19 cellular contexts compared by ENCODE assay signal in the genomic region with DNA sequence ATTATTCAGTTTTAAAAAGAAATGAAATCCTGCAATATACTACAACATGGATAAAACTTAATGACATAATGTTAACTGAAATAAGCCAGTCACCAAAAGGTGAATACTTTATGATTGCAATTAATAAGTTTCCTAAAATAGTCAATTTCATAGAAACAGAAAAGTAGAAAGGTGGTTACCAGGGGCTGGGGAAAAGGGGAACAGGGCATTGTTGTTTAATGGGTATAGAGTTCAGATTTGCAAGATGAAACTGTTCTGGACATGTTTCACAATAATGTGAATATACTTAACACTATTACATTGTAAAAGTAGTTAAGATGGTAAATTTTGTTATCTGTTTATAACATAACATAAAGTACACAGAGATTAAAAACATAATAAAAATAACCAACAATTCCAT.
DNase-seq lines count a peak whose midpoint lies in the region; ATAC-seq, FAIRE-seq and TF ChIP-seq lines count a peak whose summit lies in the region.
"Had no signal": no experiment of that assay in that cellular context is flagged by ENCODE, and none has a peak within 500 bp of the region (broad histone marks: within the 10 kb centered on the region; RNA-seq: fewer than 3 reads in every experiment).

No MANE protein-coding gene starts in this region.

- H3K36me3 Mint-ChIP-seq in activated naive CD8-positive, alpha-beta T cell treated with anti-CD3 and anti-CD28 coated beads for 36 hours: no peaks in the 10 kb centered on the region

- ATAC-seq in GM19351 (IDR thresholded peaks at IDR 0.05; ENCODE audit: unreplicated experiment) (peak; percentile 83), HG02763 (IDR thresholded peaks at IDR 0.05; ENCODE audit: unreplicated experiment) (peak; percentile 64), HG03520 (IDR thresholded peaks at IDR 0.05; ENCODE audit: unreplicated experiment) (peak; percentile 75)
- ATAC-seq: left colon, Right ventricle myocardium inferior had no signal

- no peak for TF ChIP-seq CTCF in coronary artery (IDR thresholded peaks at IDR 0.05)

- no peaks in the 10 kb centered on the region for H3K4me1 Mint-ChIP-seq in activated naive CD8-positive, alpha-beta T cell treated with anti-CD3 and anti-CD28 coated beads for 36 hours
- H3K4me1 Mint-ChIP-seq: activated CD4-positive, alpha-beta T cell treated with anti-CD3 and anti-CD28 coated beads, Interleukin-2, amount 10 ng/mL, durations not matched to agents 24 days and 14 days had no signal

- H3K4me3 Mint-ChIP-seq in activated naive CD8-positive, alpha-beta T cell treated with anti-CD3 and anti-CD28 coated beads for 36 hours: no peak overlapping the region
- H3K4me3 Mint-ChIP-seq: activated CD4-positive, alpha-beta T cell treated with anti-CD3 and anti-CD28 coated beads, Interleukin-2, amount 10 ng/mL, durations not matched to agents 24 days and 14 days; CD4-positive, alpha-beta T cell; dendritic cell treated with granulocyte-macrophage colony-stimulating factor and Interleukin-4, amounts not matched to agents 40 ng/mL and 50 ng/mL, for 4 days had no signal

- no peaks in the 10 kb centered on the region for H3K9me3 Mint-ChIP-seq in activated naive CD8-positive, alpha-beta T cell treated with anti-CD3 and anti-CD28 coated beads for 36 hours
- H3K9me3 Mint-ChIP-seq: activated CD4-positive, alpha-beta T cell treated with anti-CD3 and anti-CD28 coated beads, Interleukin-2, amount 10 ng/mL, durations not matched to agents 24 days and 14 days; activated T-helper 2 cell treated with anti-CD3 and anti-CD28 coated beads, Interferon-gamma antibody, Interleukin-2, Interleukin-4, amounts not matched to agents 10 μg/mL and 5 μg/mL and 100 μg/mL, durations not matched to agents 14 hours and 24 hours and 36 hours; CD4-positive, alpha-beta T cell had no signal

- DNase-seq in GM12891 (ENCODE audit: insufficient read length, low spot score) (no peak), DMS53 treated with DMSO at 0.1 percent for 48 hours (lab: John Stamatoyannopoulos, UW; ENCODE audit: unreplicated experiment) (no peak), coronary artery (ENCODE audit: low spot score) (no peak), middle frontal gyrus (ENCODE audit: extremely low spot score, low spot score) (no peak)
- DNase-seq in activated naive CD8-positive, alpha-beta T cell treated with anti-CD3 and anti-CD28 coated beads for 36 hours: no peak
- DNase-seq: activated CD4-positive, alpha-beta T cell treated with anti-CD3 and anti-CD28 coated beads, Interleukin-2, amount 10 ng/mL, durations not matched to agents 24 days and 14 days; CD4-positive, alpha-beta T cell; left colon; NCI-H187; NCI-H748 treated with DMSO at 0.1 percent for 48 hours; stimulated activated CD4-positive, alpha-beta T cell treated with anti-CD3 and anti-CD28 coated beads, Interleukin-12 subunit alpha, Interleukin-12 subunit beta, amount 100 ng/mL, for 4 hours had no signal

- no peak for TF ChIP-seq POLR2A in GM12891 (IDR thresholded peaks at IDR 0.05; ENCODE audit: low read depth, low read length)

- no peak for FAIRE-seq in GM12891 (lab: Jason Lieb, UNC)
- FAIRE-seq: H1 had no signal

- no peaks in the 10 kb centered on the region for H3K27me3 Mint-ChIP-seq in activated naive CD8-positive, alpha-beta T cell treated with anti-CD3 and anti-CD28 coated beads for 36 hours
- H3K27me3 Mint-ChIP-seq: activated CD4-positive, alpha-beta T cell treated with anti-CD3 and anti-CD28 coated beads, Interleukin-2, amount 10 ng/mL, durations not matched to agents 24 days and 14 days; CD4-positive, alpha-beta T cell had no signal

- no peak overlapping the region for H3K27ac ChIP-seq in coronary artery
- H3K27ac ChIP-seq: ascending aorta had no signal

- H3K27ac Mint-ChIP-seq in activated naive CD8-positive, alpha-beta T cell treated with anti-CD3 and anti-CD28 coated beads for 36 hours: no peak overlapping the region
- H3K27ac Mint-ChIP-seq: activated CD4-positive, alpha-beta T cell treated with anti-CD3 and anti-CD28 coated beads, Interleukin-2, amount 10 ng/mL, durations not matched to agents 24 days and 14 days; activated T-helper 2 cell treated with anti-CD3 and anti-CD28 coated beads, Interferon-gamma antibody, Interleukin-2, Interleukin-4, amounts not matched to agents 10 μg/mL and 5 μg/mL and 100 μg/mL, durations not matched to agents 14 hours and 24 hours and 36 hours; CD4-positive, alpha-beta T cell; dendritic cell treated with granulocyte-macrophage colony-stimulating factor and Interleukin-4, amounts not matched to agents 40 ng/mL and 50 ng/mL, for 4 days had no signal

- H3K4me3 ChIP-seq in coronary artery: no peak overlapping the region
- H3K4me3 ChIP-seq: ascending aorta had no signal

TF ChIP-seq in GM12891, 5 proteins besides CTCF, POLR2A, EP300 and RAD21:
- peak; percentile 78 for TF ChIP-seq SPI1 (IDR thresholded peaks at IDR 0.05; ENCODE audit: low read depth, low read length)
- no peak for TF ChIP-seq TAF1 (IDR thresholded peaks at IDR 0.05; ENCODE audit: low read depth, low read length)
